ENCODE assay signal across 8 cellular contexts in genomic region chr10:63261496-63261895, GRCh38.
DNase-seq lines count a peak whose midpoint lies in the region; ATAC-seq and TF ChIP-seq lines count a peak whose summit lies in the region.

No MANE protein-coding gene starts in this region.

- H3K36me3 ChIP-seq in spleen = peaks cover 0 to 13% (median 3%) of the 10 kb centered on the region in 6 donors
- peaks cover 60% of the 10 kb centered on the region for H3K36me3 ChIP-seq in SJCRH30

- no peak for TF ChIP-seq CTCF in spleen (IDR thresholded peaks at IDR 0.05 in 8 of 11, conservative IDR thresholded peaks at IDR 0.05 in 3 of 11)

- H3K4me3 Mint-ChIP-seq in activated naive CD8-positive, alpha-beta T cell = peak overlapping the region; percentile 74

- peaks cover 70% of the 10 kb centered on the region for H3K4me1 Mint-ChIP-seq in activated naive CD8-positive, alpha-beta T cell (ENCODE audit: low read depth)

- H3K27ac ChIP-seq in spleen (peak overlapping the region in 7 of 8 donors; percentile 58 to 98 (median 81)), SJCRH30 (no peak overlapping the region)

- H3K27me3 ChIP-seq in spleen (replicated peaks in 1 of 7) = no peaks in the 10 kb centered on the region
- H3K27me3 ChIP-seq in SJCRH30 = no peaks in the 10 kb centered on the region

- H3K27ac Mint-ChIP-seq in activated naive CD8-positive, alpha-beta T cell = peak overlapping the region; percentile 87

- ATAC-seq in GM18519 (IDR thresholded peaks at IDR 0.05; ENCODE audit: low FRiP score, unreplicated experiment) = peak; percentile 42
- peak; percentile 45 for ATAC-seq in HG02870 (IDR thresholded peaks at IDR 0.05; ENCODE audit: unreplicated experiment)

- H3K9me3 Mint-ChIP-seq in activated naive CD8-positive, alpha-beta T cell (ENCODE audit: low read depth) = no peaks in the 10 kb centered on the region

- peaks cover 22% of the 10 kb centered on the region for H3K36me3 Mint-ChIP-seq in activated naive CD8-positive, alpha-beta T cell

- no peak for TF ChIP-seq POLR2A in spleen (IDR thresholded peaks at IDR 0.05)

- H3K4me3 ChIP-seq in spleen (peak overlapping the region in 3 of 8 donors; percentile 9 to 56 (median 16)), SJCRH30 (no peak overlapping the region)

- WGBS in spleen, 5 donors = 41 to 79% (median 59%) methylated on average over 3 of the region's 3 CpGs

- H3K27me3 Mint-ChIP-seq in activated naive CD8-positive, alpha-beta T cell = no peaks in the 10 kb centered on the region

- intact Hi-C loops in spleen (cut with DNase I; ENCODE audit: low total_unique reads) = no loop called here

- H3K9me3 ChIP-seq in spleen (no peaks in the 10 kb centered on the region), SJCRH30 (replicated peaks) (no peaks in the 10 kb centered on the region)

- H3K4me1 ChIP-seq in spleen (peaks cover 71 to 97% (median 88%) of the 10 kb centered on the region in 6 donors), SJCRH30 (peaks cover 11% of the 10 kb centered on the region)

- DNase-seq in spleen = no peak
- DNase-seq in HUDEP-2 (lab: John Stamatoyannopoulos, UW; ENCODE audit: unreplicated experiment in 76 of 76) = no peak
- DNase-seq in SJCRH30 = no peak
- DNase-seq in NCI-H1092 treated with DMSO at 0.1 percent for 48 hours (lab: John Stamatoyannopoulos, UW) = no peak
- DNase-seq in NCI-H1417 treated with DMSO at 0.1 percent for 48 hours (lab: John Stamatoyannopoulos, UW) = no peak
